ENCODE assay signal across 13 cellular contexts in the genomic region with DNA sequence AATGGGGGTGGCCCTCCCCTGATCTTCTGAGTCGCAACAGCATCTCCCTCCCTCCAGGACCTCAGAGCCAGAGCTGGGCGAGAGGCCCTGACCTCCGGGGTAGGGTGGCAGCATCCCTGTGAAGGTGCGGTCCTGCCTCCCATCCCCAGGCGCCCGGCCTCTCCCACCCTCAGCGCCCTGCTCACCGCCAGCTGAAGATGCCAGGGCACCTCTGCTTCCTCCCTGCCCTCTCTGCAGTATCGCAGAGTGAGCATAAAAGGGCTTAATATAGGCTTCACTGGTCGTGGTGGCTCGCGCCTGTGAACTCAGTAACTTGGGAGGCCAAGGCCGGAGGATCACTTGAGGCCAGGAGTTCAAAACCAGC. TPM values are rescaled to one million over a fixed set of nuclear protein-coding genes. Genes with fewer than 3 reads are reported as not detected.
DNase-seq lines count a peak whose midpoint lies in the region; ATAC-seq, FAIRE-seq and TF ChIP-seq lines count a peak whose summit lies in the region.
"Had no signal": no experiment of that assay in that cellular context is flagged by ENCODE, and none has a peak within 500 bp of the region (broad histone marks: within the 10 kb centered on the region; RNA-seq: fewer than 3 reads in every experiment).

No MANE protein-coding gene starts in this region.

- no peaks in the 10 kb centered on the region for H3K9me3 Mint-ChIP-seq in activated naive CD4-positive, alpha-beta T cell treated with anti-CD3 and anti-CD28 coated beads for 36 hours
- no peaks in the 10 kb centered on the region for H3K9me3 Mint-ChIP-seq in stimulated activated naive CD8-positive, alpha-beta T cell treated with anti-CD3 and anti-CD28 coated beads, Interleukin-15, amount 100 ng/mL, for 72 hours

- no peak overlapping the region for H3K27ac ChIP-seq in H1 (ENCODE audit: low read depth, low read length)
- H3K27ac ChIP-seq: colonic mucosa, SJSA1 had no signal

- no peak overlapping the region for H3K27ac Mint-ChIP-seq in activated naive CD4-positive, alpha-beta T cell treated with anti-CD3 and anti-CD28 coated beads for 36 hours
- peak overlapping the region; percentile 75 for H3K27ac Mint-ChIP-seq in T-helper 17 cell
- peak overlapping the region; percentile 30 to 78 for H3K27ac Mint-ChIP-seq in stimulated activated naive CD8-positive, alpha-beta T cell treated with anti-CD3 and anti-CD28 coated beads, Interleukin-15, amount 100 ng/mL, for 72 hours

- H4K91ac ChIP-seq in H1 (replicated peaks; ENCODE audit: insufficient read length, low read length), result no peak overlapping the region

- peaks cover 13% of the 10 kb centered on the region for H3K4me1 Mint-ChIP-seq in activated naive CD4-positive, alpha-beta T cell treated with anti-CD3 and anti-CD28 coated beads for 36 hours (ENCODE audit: low read depth)
- peaks cover 7% of the 10 kb centered on the region for H3K4me1 Mint-ChIP-seq in T-helper 17 cell
- peaks cover 25% of the 10 kb centered on the region for H3K4me1 Mint-ChIP-seq in stimulated activated naive CD8-positive, alpha-beta T cell treated with anti-CD3 and anti-CD28 coated beads, Interleukin-15, amount 100 ng/mL, for 72 hours

- POLR2A ChIA-PET in H1 (lab: Charles Lee; ENCODE audit: partially characterized antibody), result interaction anchor here (0.6 to 1.6 kb wide), 3 partner anchors 17 to 436 kb away, joined by 3 to 4 read pairs (median 3); a partner anchor contains a TSS

- intact Hi-C loops in activated naive CD4-positive, alpha-beta T cell treated with anti-CD3 and anti-CD28 coated beads for 36 hours (cut with micrococcal nuclease), result no loop called here

- no peak overlapping the region for H4K8ac ChIP-seq in H1 (ENCODE audit: extremely low read depth, insufficient read depth, low read length)

- TF ChIP-seq EP300 in H1 (IDR thresholded peaks at IDR 0.05; ENCODE audit: borderline replicate concordance in 1 of 2, low read depth in 2 of 2, low read length in 2 of 2), result no peak

- no peaks in the 10 kb centered on the region for H3K36me3 Mint-ChIP-seq in activated naive CD4-positive, alpha-beta T cell treated with anti-CD3 and anti-CD28 coated beads for 36 hours (ENCODE audit: low read depth)
- H3K36me3 Mint-ChIP-seq in T-helper 17 cell (ENCODE audit: low read depth), result no peaks in the 10 kb centered on the region

- H2BK120ac ChIP-seq in H1 (replicated peaks; ENCODE audit: low read depth, low read length), result no peak overlapping the region

- no peak overlapping the region for H2BK12ac ChIP-seq in H1 (ENCODE audit: low read depth, low read length)

- ATAC-seq in T-helper 17 cell, result no peak
- no peak for ATAC-seq in stimulated activated naive CD8-positive, alpha-beta T cell treated with anti-CD3 and anti-CD28 coated beads, Interleukin-15, amount 100 ng/mL, for 72 hours

- CTCF ChIA-PET in activated naive CD4-positive, alpha-beta T cell treated with anti-CD3 and anti-CD28 coated beads for 36 hours (lab: Charles Lee), result interaction anchor here (0.6 to 1.9 kb wide), 6 partner anchors 8 to 251 kb away, joined by 3 to 10 read pairs (median 4); no protein-coding TSS in a partner anchor
- CTCF ChIA-PET in H1 (lab: Charles Lee; ENCODE audit: partially characterized antibody), result interaction anchor here (0.8 to 13.7 kb wide), 16 partner anchors 8 to 218 kb away, joined by 3 to 106 read pairs (median 5); a partner anchor contains a TSS

- no peak overlapping the region for H3K14ac ChIP-seq in H1 (ENCODE audit: insufficient read length)

- H3K4me2 ChIP-seq in H1 (ENCODE audit: insufficient read depth in 1 of 2, low read depth in 2 of 2, low read length in 2 of 2), result peak overlapping the region; percentile 66

- no peaks in the 10 kb centered on the region for H3K27me3 Mint-ChIP-seq in activated naive CD4-positive, alpha-beta T cell treated with anti-CD3 and anti-CD28 coated beads for 36 hours (ENCODE audit: low read depth)
- no peaks in the 10 kb centered on the region for H3K27me3 Mint-ChIP-seq in T-helper 17 cell
- no peaks in the 10 kb centered on the region for H3K27me3 Mint-ChIP-seq in stimulated activated naive CD8-positive, alpha-beta T cell treated with anti-CD3 and anti-CD28 coated beads, Interleukin-15, amount 100 ng/mL, for 72 hours

- no peak overlapping the region for H3K18ac ChIP-seq in H1 (ENCODE audit: extremely low read depth, low read length)

- no peak for TF ChIP-seq POLR2A in H1 (IDR thresholded peaks at IDR 0.05; ENCODE audit: control extremely low read depth in 1 of 2, low read depth in 2 of 2, low read length in 2 of 2)

- H2AK5ac ChIP-seq in H1 (ENCODE audit: low read depth, low read length), result no peak overlapping the region

- H3K56ac ChIP-seq in H1 (replicated peaks; ENCODE audit: insufficient read length, low read depth, low read length), result no peak overlapping the region

- no peak for DNase-seq in activated naive CD4-positive, alpha-beta T cell treated with anti-CD3 and anti-CD28 coated beads for 36 hours
- no peak for DNase-seq in activated naive CD4-positive, alpha-beta T cell treated with Interleukin-2 at 50 U/mL for 16 hours
- DNase-seq in T-helper 17 cell (no peak), H1 (ENCODE audit: low read depth in 1 of 2, low spot score in 2 of 2) (peak in 1 of 2 experiments; percentile 45), NCI-H187 (lab: John Stamatoyannopoulos, UW) (no peak), NCI-H146 treated with DMSO at 0.1 percent for 48 hours (lab: John Stamatoyannopoulos, UW; ENCODE audit: unreplicated experiment) (no peak)
- no peak for DNase-seq in stimulated activated naive CD8-positive, alpha-beta T cell treated with anti-CD3 and anti-CD28 coated beads, Interleukin-15, amount 100 ng/mL, for 72 hours
- DNase-seq in activated effector memory CD4-positive, alpha-beta T cell treated with Interleukin-2 at 50 U/mL for 16 hours, result no peak
- DNase-seq: DMS79 treated with DMSO at 0.1 percent for 48 hours had no signal

- H3K4ac ChIP-seq in H1 (replicated peaks; ENCODE audit: insufficient read length, low read depth, low read length), result no peak overlapping the region

- peak overlapping the region in 1 of 4 experiments; percentile 52; a peak in 1 of 8 replicates for H3K4me3 ChIP-seq in H1 (ENCODE audit: extremely low read depth in 1 of 4, insufficient read depth in 2 of 4, low read depth in 3 of 4, low read length in 4 of 4)
- H3K4me3 ChIP-seq: SJSA1 had no signal

- no peaks in the 10 kb centered on the region for H3K9me3 ChIP-seq in T-helper 17 cell (ENCODE audit: control insufficient read depth, low read length, poor library complexity, severe bottlenecking)
- H3K9me3 ChIP-seq in H1 (ENCODE audit: insufficient read depth in 2 of 2, low read depth in 1 of 2, low read length in 1 of 2), result no peaks in the 10 kb centered on the region
- H3K9me3 ChIP-seq: colonic mucosa, SJSA1 had no signal

- H3K79me1 ChIP-seq in H1 (ENCODE audit: low read depth, low read length), result no peaks in the 10 kb centered on the region

- no peak overlapping the region for H2AFZ ChIP-seq in H1 (ENCODE audit: low read length)

- H4K5ac ChIP-seq in H1 (ENCODE audit: insufficient read length, low read depth, low read length), result no peak overlapping the region

- H2BK5ac ChIP-seq in H1 (ENCODE audit: low read depth, low read length), result no peak overlapping the region

- no peak overlapping the region for H2BK20ac ChIP-seq in H1 (ENCODE audit: low read length)

- H3K23ac ChIP-seq in H1 (ENCODE audit: insufficient read length), result no peak overlapping the region

- FAIRE-seq in H1 (lab: Jason Lieb, UNC), result no peak

- H3K23me2 ChIP-seq in H1 (ENCODE audit: low read depth, low read length), result peaks cover 2% of the 10 kb centered on the region; the same call in 1 of the 2 replicates

- peaks cover 0 to 9% (median 7%) of the 10 kb centered on the region in 4 experiments; a peak in 5 of 7 replicates for H3K27me3 ChIP-seq in H1 (replicated peaks in 1 of 4; ENCODE audit: control insufficient read depth in 3 of 4, extremely low read depth in 1 of 4, insufficient read depth in 3 of 4, low read length in 3 of 4)
- H3K27me3 ChIP-seq: colonic mucosa had no signal

- H3K4me1 ChIP-seq in H1 (replicated peaks in 1 of 4; ENCODE audit: control insufficient read depth in 3 of 4, insufficient read depth in 4 of 4, low read length in 3 of 4), result peaks cover 0 to 8% (median 6%) of the 10 kb centered on the region in 4 experiments; a peak in 5 of 7 replicates
- H3K4me1 ChIP-seq: colonic mucosa, SJSA1 had no signal

- no peaks in the 10 kb centered on the region for H3K79me2 ChIP-seq in H1 (ENCODE audit: control insufficient read depth in 1 of 2, insufficient read depth in 2 of 2, low read length in 2 of 2)

- no peak for TF ChIP-seq CTCF in H1 (IDR thresholded peaks at IDR 0.05; ENCODE audit: control extremely low read depth in 1 of 3, insufficient read depth in 1 of 3, low read depth in 1 of 3, low read length in 3 of 3)

- H4K20me1 ChIP-seq in H1 (replicated peaks in 1 of 2; ENCODE audit: control insufficient read depth in 1 of 2, insufficient read depth in 2 of 2, low read length in 2 of 2), result peaks cover 0 to 2% of the 10 kb centered on the region in 2 experiments

- H3K4me3 Mint-ChIP-seq in activated naive CD4-positive, alpha-beta T cell treated with anti-CD3 and anti-CD28 coated beads for 36 hours, result peak overlapping the region; percentile 65
- H3K4me3 Mint-ChIP-seq in T-helper 17 cell, result peak overlapping the region; percentile 88
- peak overlapping the region; percentile 69 to 86 for H3K4me3 Mint-ChIP-seq in stimulated activated naive CD8-positive, alpha-beta T cell treated with anti-CD3 and anti-CD28 coated beads, Interleukin-15, amount 100 ng/mL, for 72 hours

- no peak for TF ChIP-seq RAD21 in H1 (IDR thresholded peaks at IDR 0.05 in 1 of 2, conservative IDR thresholded peaks at IDR 0.05 in 1 of 2; ENCODE audit: low read depth in 2 of 2, low read length in 2 of 2)

- WGBS in H1 (ENCODE audit: extremely low coverage in 1 of 2, insufficient coverage in 1 of 2, insufficient read length in 1 of 2, insufficient replicate concordance in 2 of 2, low coverage in 1 of 2, low lambda C conversion rate in 2 of 2, missing lambda C conversion rate in 1 of 2), 2 experiments, result 71% methylated on average over 12 of the region's 13 CpGs; no CpG with 5 or more reads in 1 of the 2 experiments

- H3K9ac ChIP-seq in H1 (replicated peaks in 1 of 4; ENCODE audit: extremely low read depth in 1 of 4, low read depth in 3 of 4, low read length in 3 of 4), result no peak overlapping the region

- H2BK15ac ChIP-seq in H1 (ENCODE audit: low read length), result no peak overlapping the region

- no peaks in the 10 kb centered on the region; a peak in 1 of 8 replicates for H3K36me3 ChIP-seq in H1 (ENCODE audit: control insufficient read depth in 2 of 4, insufficient read depth in 4 of 4, low read length in 3 of 4)
- H3K36me3 ChIP-seq: colonic mucosa, SJSA1 had no signal

RNA-seq across cellular contexts. Expression of a gene that starts 10.7 kb away (rescaled TPM):
- 1 to 10 TPM; 2.3 to 2.5 TPM for total RNA-seq in activated naive CD4-positive, alpha-beta T cell treated with anti-CD3 and anti-CD28 coated beads for 36 hours
- total RNA-seq in T-helper 17 cell, result 1 to 10 TPM; 1.5 to 2.2 TPM
- 30.9 and 31.6 TPM in 2 replicates for total RNA-seq in H1 (2021; fragmentation: NEBNext Ultra II Directional; extraction: Animal tissue kit (Norgen Biotek cat#: 25700))
- polyA plus RNA-seq in H1 (2011; rRNA removed), result 33.5 and 34.1 TPM in 2 replicates
- 32.2 TPM for polyA plus RNA-seq in H1 (2011; cell fraction: cytosol; rRNA removed)
- 34.9 TPM for polyA plus RNA-seq in H1 (2011; cell fraction: nucleus; rRNA removed)
- 24.3 to 30.8 TPM (median 28.2 TPM) in 4 replicates for polyA plus RNA-seq in H1 (2012, experiment 1 of 2)
- 35.9 TPM for polyA plus RNA-seq in H1 (2012, experiment 2 of 2)
- polyA plus RNA-seq in H1 (2013, experiment 1 of 2), result 12.0 TPM
- 12.3 TPM for polyA plus RNA-seq in H1 (2013, experiment 2 of 2)
- polyA minus RNA-seq in H1 (2011; rRNA and poly(A)+ RNA removed), result 41.6 and 46.0 TPM in 2 replicates
- 23.7 TPM for polyA minus RNA-seq in H1 (2011; cell fraction: cytosol; rRNA and poly(A)+ RNA removed)
- polyA minus RNA-seq in H1 (2011; cell fraction: nucleus; rRNA and poly(A)+ RNA removed), result 15.2 TPM

RNA-seq across cellular contexts. Expression of a gene that starts 24.3 kb away (rescaled TPM):
- not detected for total RNA-seq in activated naive CD4-positive, alpha-beta T cell treated with anti-CD3 and anti-CD28 coated beads for 36 hours
- total RNA-seq in T-helper 17 cell, result not detected
- not detected in 2 replicates for total RNA-seq in H1 (2021; fragmentation: NEBNext Ultra II Directional; extraction: Animal tissue kit (Norgen Biotek cat#: 25700))
- 0.26 TPM in 1 of 2 replicates, not detected in the other for polyA plus RNA-seq in H1 (2011; rRNA removed)
- polyA plus RNA-seq in H1 (2011; cell fraction: cytosol; rRNA removed), result 0.31 TPM
- polyA plus RNA-seq in H1 (2011; cell fraction: nucleus; rRNA removed), result 0.51 TPM
- not detected in 4 replicates for polyA plus RNA-seq in H1 (2012, experiment 1 of 2)
- not detected for polyA plus RNA-seq in H1 (2012, experiment 2 of 2)
- 0.26 TPM for polyA plus RNA-seq in H1 (2013, experiment 1 of 2)
- 0.42 TPM for polyA plus RNA-seq in H1 (2013, experiment 2 of 2)
- polyA minus RNA-seq in H1 (2011; rRNA and poly(A)+ RNA removed), result not detected in 2 replicates
- polyA minus RNA-seq in H1 (2011; cell fraction: cytosol; rRNA and poly(A)+ RNA removed), result not detected
- polyA minus RNA-seq in H1 (2011; cell fraction: nucleus; rRNA and poly(A)+ RNA removed), result not detected
- total RNA-seq: LHCN-M2, posterior vena cava, SJSA1 had no signal

RNA-seq across cellular contexts. Expression of a gene that starts 35.7 kb away (rescaled TPM):
- total RNA-seq in activated naive CD4-positive, alpha-beta T cell treated with anti-CD3 and anti-CD28 coated beads for 36 hours, result not detected
- total RNA-seq in T-helper 17 cell, result not detected
- 0.42 and 0.93 TPM in 2 replicates for total RNA-seq in H1 (2021; fragmentation: NEBNext Ultra II Directional; extraction: Animal tissue kit (Norgen Biotek cat#: 25700))
- polyA plus RNA-seq in H1 (2011; rRNA removed), result 2.7 and 3.4 TPM in 2 replicates
- 1.0 TPM for polyA plus RNA-seq in H1 (2011; cell fraction: cytosol; rRNA removed)
- 2.4 TPM for polyA plus RNA-seq in H1 (2011; cell fraction: nucleus; rRNA removed)
- polyA plus RNA-seq in H1 (2012, experiment 1 of 2), result 1.0 to 3.2 TPM (median 1.7 TPM) in 4 replicates
- 2.4 TPM for polyA plus RNA-seq in H1 (2012, experiment 2 of 2)
- polyA plus RNA-seq in H1 (2013, experiment 1 of 2), result 3.9 TPM
- 4.8 TPM for polyA plus RNA-seq in H1 (2013, experiment 2 of 2)
- 0.57 TPM in 1 of 2 replicates, not detected in the other for polyA minus RNA-seq in H1 (2011; rRNA and poly(A)+ RNA removed)
- polyA minus RNA-seq in H1 (2011; cell fraction: cytosol; rRNA and poly(A)+ RNA removed), result not detected
- polyA minus RNA-seq in H1 (2011; cell fraction: nucleus; rRNA and poly(A)+ RNA removed), result not detected
- total RNA-seq: LHCN-M2, posterior vena cava, SJSA1 had no signal
